12 cellular contexts compared by ENCODE assay signal in genomic region chr11:128336203-128336602, GRCh38.
DNase-seq lines count a peak whose midpoint lies in the region; ATAC-seq and TF ChIP-seq lines count a peak whose summit lies in the region.
"Had no signal": no experiment of that assay in that cellular context is flagged by ENCODE, and none has a peak within 500 bp of the region (broad histone marks: within the 10 kb centered on the region; RNA-seq: fewer than 3 reads in every experiment).

No MANE protein-coding gene starts in this region.

- TF ChIP-seq EP300 in upper lobe of left lung (IDR thresholded peaks at IDR 0.05), result peak in 1 of 4 donors; percentile 44

- H3K9me3 ChIP-seq in right lobe of liver (no peaks in the 10 kb centered on the region), upper lobe of left lung (no peaks in the 10 kb centered on the region)

- H3K4me3 ChIP-seq in choroid plexus epithelial cell (ENCODE audit: low read depth, low read length), result no peak overlapping the region
- H3K4me3 ChIP-seq in right lobe of liver, result no peak overlapping the region
- no peak overlapping the region for H3K4me3 ChIP-seq in upper lobe of left lung
- H3K4me3 ChIP-seq: GM23338 had no signal

- no peak for TF ChIP-seq CTCF in choroid plexus epithelial cell (conservative IDR thresholded peaks at IDR 0.05; ENCODE audit: low read depth, low read length)
- no peak for TF ChIP-seq CTCF in right lobe of liver (IDR thresholded peaks at IDR 0.05)
- TF ChIP-seq CTCF in upper lobe of left lung (IDR thresholded peaks at IDR 0.05), result peak in 2 of 6 experiments; percentile 9 to 30

- intact Hi-C loops in right lobe of liver (cut with DNase I), result no loop called here

- H3K27me3 ChIP-seq in right lobe of liver, result no peaks in the 10 kb centered on the region
- no peaks in the 10 kb centered on the region for H3K27me3 ChIP-seq in upper lobe of left lung

- H3K27ac ChIP-seq in right lobe of liver (no peak overlapping the region), upper lobe of left lung (peak overlapping the region; percentile 67 to 85 (median 72))

- DNase-seq in NCI-H146 (lab: John Stamatoyannopoulos, UW), result peak; percentile 15
- DNase-seq in NCI-H146 treated with DMSO at 0.1 percent for 48 hours (lab: John Stamatoyannopoulos, UW; ENCODE audit: unreplicated experiment), result no peak
- DNase-seq in choroid plexus epithelial cell (ENCODE audit: low read depth), result peak; percentile 83
- peak; percentile 74 to 82 (median 78) for DNase-seq in right lobe of liver
- DNase-seq in upper lobe of left lung, result peak; percentile 24 to 51
- DNase-seq in NCI-H2081 treated with DMSO at 0.1 percent for 48 hours (lab: John Stamatoyannopoulos, UW), result no peak
- DNase-seq: 8988T; activated CD8-positive, alpha-beta memory T cell treated with anti-CD3 and anti-CD28 coated beads for 24 hours; stimulated activated CD4-positive, alpha-beta T cell treated with anti-CD3 and anti-CD28 coated beads, Interleukin-1b, Interleukin-23, amount 100 ng/mL, for 48 hours had no signal

- no peak for TF ChIP-seq POLR2A in right lobe of liver (IDR thresholded peaks at IDR 0.05)
- TF ChIP-seq POLR2A in upper lobe of left lung (IDR thresholded peaks at IDR 0.05), result no peak

- 65% methylated on average over 3 of the region's 6 CpGs for WGBS in right lobe of liver (ENCODE audit: insufficient coverage, low coverage, low lambda C conversion rate, missing lambda C conversion rate)
- 68 to 74% methylated on average over 3 to 6 of the region's 6 CpGs for WGBS in upper lobe of left lung, 2 donors

- peaks cover 0 to 6% (median 0%) of the 10 kb centered on the region in 4 donors for H3K4me1 ChIP-seq in right lobe of liver
- H3K4me1 ChIP-seq in upper lobe of left lung, result peaks cover 6 to 26% (median 13%) of the 10 kb centered on the region in 4 donors

- no peaks in the 10 kb centered on the region for H3K36me3 ChIP-seq in right lobe of liver
- H3K36me3 ChIP-seq in upper lobe of left lung, result no peaks in the 10 kb centered on the region

- peak; percentile 72 to 85 (median 78) for ATAC-seq in right lobe of liver
- peak in 1 of 2 donors; percentile 73 for ATAC-seq in upper lobe of left lung (ENCODE audit: low FRiP score in 2 of 2)
- ATAC-seq in HG03432 (IDR thresholded peaks at IDR 0.05; ENCODE audit: unreplicated experiment), result no peak
- no peak for ATAC-seq in HG03135 (IDR thresholded peaks at IDR 0.05; ENCODE audit: unreplicated experiment)

Comparison
In these comparisons a context has a peak if more than half of its experiments do, and no peak if none do; other contexts are left out.
1. DNase-seq: peak in NCI-H146 (single experiment), choroid plexus epithelial cell (single experiment), right lobe of liver (3 of 3) and upper lobe of left lung (2 of 2); none in NCI-H146 treated with DMSO at 0.1 percent for 48 hours (single experiment) and NCI-H2081 treated with DMSO at 0.1 percent for 48 hours (single experiment).
2. ATAC-seq: peak in right lobe of liver (4 of 4); none in HG03432 (single experiment) and HG03135 (single experiment).
3. H3K27ac ChIP-seq: peak in upper lobe of left lung (4 of 4); none in right lobe of liver (0 of 3).